Comparison of ENCODE assay signal across 13 cellular contexts in genomic region chr18:58416704-58417683, GRCh38.
DNase-seq lines count a peak whose midpoint lies in the region; ATAC-seq and TF ChIP-seq lines count a peak whose summit lies in the region.
"Had no signal": no experiment of that assay in that cellular context is flagged by ENCODE, and none has a peak within 500 bp of the region (broad histone marks: within the 10 kb centered on the region; RNA-seq: fewer than 3 reads in every experiment).

No MANE protein-coding gene starts in this region.

- TF ChIP-seq CTCF in Caco-2 (IDR thresholded peaks at IDR 0.05; ENCODE audit: insufficient read depth in 1 of 2, low read depth in 1 of 2, low read length in 1 of 2, severe bottlenecking in 1 of 2, unreplicated experiment in 1 of 2) (no peak), endothelial cell (IDR thresholded peaks at IDR 0.05; ENCODE audit: unreplicated experiment) (no peak), mesothelial cell of epicardium (IDR thresholded peaks at IDR 0.05; ENCODE audit: unreplicated experiment) (no peak), natural killer cell (IDR thresholded peaks at IDR 0.05) (no peak)

- CTCF ChIA-PET in Caco-2 (lab: Charles Lee), result no interaction called here

- DNase-seq in Caco-2 (no peak), SJCRH30 (peak; percentile 62 to 66), endothelial cell (ENCODE audit: low spot score) (no peak), mesothelial cell of epicardium (ENCODE audit: low spot score in 2 of 2, unreplicated experiment in 2 of 2) (no peak), natural killer cell (no peak), NCI-H146 treated with DMSO at 0.1 percent for 48 hours (lab: John Stamatoyannopoulos, UW; ENCODE audit: unreplicated experiment) (no peak), mesenteric fat pad (ENCODE audit: low spot score) (no peak)
- DNase-seq: activated CD8-positive, alpha-beta memory T cell treated with anti-CD3 and anti-CD28 coated beads, Interleukin-2, amount 50 U/mL, for 48 hours; adrenal gland; BE2C; naive thymus-derived CD8-positive, alpha-beta T cell had no signal

- peak overlapping the region; percentile 42 for H3K27ac ChIP-seq in SJCRH30
- H3K27ac ChIP-seq: adrenal gland, vagina had no signal

- H3K4me3 Mint-ChIP-seq in Caco-2 (ENCODE audit: unreplicated experiment), result no peak overlapping the region
- peak overlapping the region; percentile 26 for H3K4me3 Mint-ChIP-seq in endothelial cell (ENCODE audit: unreplicated experiment)
- H3K4me3 Mint-ChIP-seq in mesothelial cell of epicardium, result no peak overlapping the region
- H3K4me3 Mint-ChIP-seq in natural killer cell, result no peak overlapping the region
- H3K4me3 Mint-ChIP-seq: naive thymus-derived CD8-positive, alpha-beta T cell had no signal

- H3K27me3 ChIP-seq in Caco-2 (replicated peaks; ENCODE audit: control insufficient read depth, insufficient read depth, low read length) (no peaks in the 10 kb centered on the region), SJCRH30 (no peaks in the 10 kb centered on the region)
- H3K27me3 ChIP-seq: adrenal gland, BE2C, vagina had no signal

- H3K27ac Mint-ChIP-seq in Caco-2 (ENCODE audit: unreplicated experiment) (peak overlapping the region; percentile 71), endothelial cell (ENCODE audit: unreplicated experiment) (no peak overlapping the region), mesothelial cell of epicardium (peak overlapping the region; percentile 37), natural killer cell (no peak overlapping the region)
- H3K27ac Mint-ChIP-seq: naive thymus-derived CD8-positive, alpha-beta T cell had no signal

- H3K4me1 Mint-ChIP-seq in Caco-2 (ENCODE audit: low read depth, unreplicated experiment) (peaks cover 9% of the 10 kb centered on the region), endothelial cell (ENCODE audit: unreplicated experiment) (peaks cover 12% of the 10 kb centered on the region), mesothelial cell of epicardium (peaks cover 11% of the 10 kb centered on the region), natural killer cell (no peaks in the 10 kb centered on the region)

- no peaks in the 10 kb centered on the region for H3K27me3 Mint-ChIP-seq in Caco-2 (ENCODE audit: insufficient read depth, unreplicated experiment)
- H3K27me3 Mint-ChIP-seq in endothelial cell (ENCODE audit: unreplicated experiment), result no peaks in the 10 kb centered on the region
- H3K27me3 Mint-ChIP-seq in mesothelial cell of epicardium (ENCODE audit: low read depth), result peaks cover 70% of the 10 kb centered on the region
- H3K27me3 Mint-ChIP-seq in natural killer cell (ENCODE audit: low read depth in 2 of 2), result peaks cover 12 to 16% of the 10 kb centered on the region in 2 donors

- no TSS peak for BruUV-seq in Caco-2 (replicated peaks; lab: Mats Ljungman, UMichigan)

- POLR2A ChIA-PET in Caco-2 (lab: Charles Lee), result no interaction called here

- H3K36me3 ChIP-seq in Caco-2 (ENCODE audit: control insufficient read depth, insufficient read depth, low read length), result no peaks in the 10 kb centered on the region
- no peaks in the 10 kb centered on the region for H3K36me3 ChIP-seq in SJCRH30
- H3K36me3 ChIP-seq: adrenal gland, BE2C, vagina had no signal

- ATAC-seq in natural killer cell (no peak), HG02623 (IDR thresholded peaks at IDR 0.05; ENCODE audit: unreplicated experiment) (no peak)
- ATAC-seq: naive thymus-derived CD8-positive, alpha-beta T cell had no signal

- H3K9me3 ChIP-seq in Caco-2 (no peaks in the 10 kb centered on the region), SJCRH30 (replicated peaks) (no peaks in the 10 kb centered on the region)
- H3K9me3 ChIP-seq: adrenal gland, BE2C, vagina had no signal

- peaks cover 34% of the 10 kb centered on the region for H3K4me1 ChIP-seq in Caco-2
- H3K4me1 ChIP-seq in SJCRH30, result peaks cover 12% of the 10 kb centered on the region; the same call in 1 of the 2 replicates
- H3K4me1 ChIP-seq: adrenal gland, BE2C had no signal

- no peak overlapping the region for H3K4me3 ChIP-seq in Caco-2 (ENCODE audit: low read depth, low read length)
- H3K4me3 ChIP-seq in SJCRH30, result no peak overlapping the region
- H3K4me3 ChIP-seq: adrenal gland, vagina had no signal

- no peaks in the 10 kb centered on the region for H3K9me3 Mint-ChIP-seq in Caco-2 (ENCODE audit: unreplicated experiment)
- H3K9me3 Mint-ChIP-seq in endothelial cell (ENCODE audit: unreplicated experiment), result no peaks in the 10 kb centered on the region
- peaks cover 10% of the 10 kb centered on the region for H3K9me3 Mint-ChIP-seq in mesothelial cell of epicardium
- H3K9me3 Mint-ChIP-seq in natural killer cell, result peaks cover 0 to 9% of the 10 kb centered on the region in 2 donors

- intact Hi-C loops in Caco-2 (cut with micrococcal nuclease; ENCODE audit: unreplicated experiment), result no loop called here
- intact Hi-C loops in natural killer cell (cut with micrococcal nuclease), result no loop called here

- peaks cover 1% of the 10 kb centered on the region for H3K36me3 Mint-ChIP-seq in Caco-2 (ENCODE audit: insufficient read depth, unreplicated experiment)
- H3K36me3 Mint-ChIP-seq in endothelial cell (ENCODE audit: low read depth, unreplicated experiment), result peaks cover 4% of the 10 kb centered on the region
- no peaks in the 10 kb centered on the region for H3K36me3 Mint-ChIP-seq in mesothelial cell of epicardium
- no peaks in the 10 kb centered on the region for H3K36me3 Mint-ChIP-seq in natural killer cell
- H3K36me3 Mint-ChIP-seq: naive thymus-derived CD8-positive, alpha-beta T cell had no signal

Comparison
In these comparisons a context has a peak if more than half of its experiments do, and no peak if none do; other contexts are left out.
1. DNase-seq: peak in SJCRH30 (2 of 2); none in Caco-2 (0 of 2), endothelial cell (single experiment), mesothelial cell of epicardium (0 of 2), natural killer cell (single experiment), NCI-H146 treated with DMSO at 0.1 percent for 48 hours (single experiment) and mesenteric fat pad (single experiment).
2. H3K27ac Mint-ChIP-seq: peak in Caco-2 (single experiment) and mesothelial cell of epicardium (single experiment); none in endothelial cell (single experiment) and natural killer cell (0 of 2).